ENCODE assay signal across 1 cellular context in genomic region chr5:43365155-43365554, GRCh38. TPM values are rescaled to one million over a fixed set of nuclear protein-coding genes. Genes with fewer than 3 reads are reported as not detected.
"Had no signal": no experiment of that assay in that cellular context is flagged by ENCODE, and none has a peak within 500 bp of the region (broad histone marks: within the 10 kb centered on the region; RNA-seq: fewer than 3 reads in every experiment).

No MANE protein-coding gene starts in this region.

RNA-seq across cellular contexts. Expression of gene CCL28, which starts 47.0 kb away (rescaled TPM):
- total RNA-seq: G401 had no signal
